Comparison of ENCODE assay signal across 1 cellular context in genomic region chr12:111687255-111687654, GRCh38.
TF ChIP-seq lines count a peak whose summit lies in the region.

No MANE protein-coding gene starts in this region.

TF ChIP-seq in K562, 482 proteins besides CTCF, POLR2A, EP300 and RAD21 (continued from another document):
- no peak for TF ChIP-seq ZNF518B (CRISPR knock-in tag; IDR thresholded peaks at IDR 0.05)
- TF ChIP-seq, protein P1, sequence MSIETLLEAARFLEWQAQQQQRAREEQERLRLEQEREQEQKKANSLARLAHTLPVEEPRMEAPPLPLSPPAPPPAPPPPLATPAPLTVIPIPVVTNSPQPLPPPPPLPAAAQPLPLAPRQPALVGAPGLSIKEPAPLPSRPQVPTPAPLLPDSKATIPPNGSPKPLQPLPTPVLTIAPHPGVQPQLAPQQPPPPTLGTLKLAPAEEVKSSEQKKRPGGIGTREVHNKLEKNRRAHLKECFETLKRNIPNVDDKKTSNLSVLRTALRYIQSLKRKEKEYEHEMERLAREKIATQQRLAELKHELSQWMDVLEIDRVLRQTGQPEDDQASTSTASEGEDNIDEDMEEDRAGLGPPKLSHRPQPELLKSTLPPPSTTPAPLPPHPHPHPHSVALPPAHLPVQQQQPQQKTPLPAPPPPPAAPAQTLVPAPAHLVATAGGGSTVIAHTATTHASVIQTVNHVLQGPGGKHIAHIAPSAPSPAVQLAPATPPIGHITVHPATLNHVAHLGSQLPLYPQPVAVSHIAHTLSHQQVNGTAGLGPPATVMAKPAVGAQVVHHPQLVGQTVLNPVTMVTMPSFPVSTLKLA (conservative IDR thresholded peaks at IDR 0.05) = 0 out of 4 replicates have a peak, but pooled peaks of 1 of the 2 experiments have one; percentile 21
- peak; percentile 14; the same call in 1 of the 2 replicates for TF ChIP-seq TAL1 (IDR thresholded peaks at IDR 0.05)
- peak; percentile 33; the same call in 1 of the 2 replicates for TF ChIP-seq SMC3 (conservative IDR thresholded peaks at IDR 0.05; ENCODE audit: insufficient read depth, low read depth, low read length)
